12 cellular contexts compared by ENCODE assay signal in the genomic region with DNA sequence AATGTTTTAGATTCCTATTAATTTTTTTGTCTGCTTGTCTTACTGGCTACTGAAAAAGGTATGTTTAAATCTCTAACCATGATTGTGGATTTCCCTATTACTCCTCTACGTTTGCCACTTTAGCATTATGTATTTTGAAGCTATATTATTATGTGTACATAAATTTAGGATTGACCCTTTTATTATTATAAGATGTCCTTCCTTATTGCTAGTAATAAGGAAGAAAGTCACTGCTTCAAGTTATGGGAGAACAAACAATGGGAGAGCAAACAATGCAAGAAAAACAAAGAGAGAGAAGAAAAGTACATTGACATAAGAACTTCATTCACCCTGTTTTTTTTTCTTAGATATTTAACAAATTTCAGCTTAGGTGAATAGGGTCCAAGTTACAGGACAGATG. TPM values are rescaled to one million over a fixed set of nuclear protein-coding genes. Genes with fewer than 3 reads are reported as not detected.
DNase-seq lines count a peak whose midpoint lies in the region; ATAC-seq, FAIRE-seq and TF ChIP-seq lines count a peak whose summit lies in the region.
"Not testable (repeated sequence)": the region's sequence is repeated elsewhere in the genome, so short reads cannot be mapped to it uniquely, and the experiment has no call there.
"Had no signal": no experiment of that assay in that cellular context is flagged by ENCODE, and none has a peak within 500 bp of the region (broad histone marks: within the 10 kb centered on the region; RNA-seq: fewer than 3 reads in every experiment).

No MANE protein-coding gene starts in this region.

- 12 to 39% (median 18%) methylated on average over 1 of the region's 1 CpG for WGBS in small intestine, 3 donors

- not testable (repeated sequence) for H3K4me3 ChIP-seq in mucosa of descending colon; small intestine (ENCODE audit: low read depth in 1 of 2, low read length in 2 of 2)

- H3K27ac ChIP-seq in small intestine (ENCODE audit: low read depth in 1 of 2, low read length in 1 of 2): not testable (repeated sequence)

- intact Hi-C loops in mucosa of descending colon (cut with DNase I, micrococcal nuclease): not testable (repeated sequence)

- H3K4me1 ChIP-seq in mucosa of descending colon (ENCODE audit: low read depth); small intestine (ENCODE audit: control insufficient read depth in 2 of 2, insufficient read depth in 1 of 2, low read depth in 1 of 2, low read length in 1 of 2): not testable (repeated sequence)

- H3K36me3 ChIP-seq in mucosa of descending colon (ENCODE audit: low read depth); small intestine (ENCODE audit: control insufficient read depth in 2 of 2, insufficient read depth in 2 of 2, low read length in 2 of 2): not testable (repeated sequence)

- FAIRE-seq in G401.6 (lab: Jason Lieb, UNC) (peak; percentile 15), colon (lab: Jason Lieb, UNC) (peak; percentile 98), islet of Langerhans (lab: Jason Lieb, UNC) (peak; percentile 55), small intestine (lab: Jason Lieb, UNC) (peak; percentile 88)

- not testable (repeated sequence) for DNase-seq in mucosa of descending colon, small intestine

- ATAC-seq in mucosa of descending colon: peak; percentile 97

- H3K27me3 ChIP-seq in small intestine (ENCODE audit: control insufficient read depth in 2 of 2, insufficient read depth in 2 of 2, low read length in 2 of 2): not testable (repeated sequence)

- TF ChIP-seq CTCF in mucosa of descending colon (IDR thresholded peaks at IDR 0.05): not testable (repeated sequence)

- H3K9me3 ChIP-seq in mucosa of descending colon; small intestine (ENCODE audit: control insufficient read depth, low read depth): not testable (repeated sequence)

RNA-seq across cellular contexts. Expression of a gene that starts 23.2 kb away (rescaled TPM):
- total RNA-seq in mucosa of descending colon: under 1 TPM in 2 of 3 donors, not detected in 1; 0.35 to 0.53 TPM
- 1 to 10 TPM in 1 of 3 donors, not detected in 2; 1.0 TPM for polyA plus RNA-seq in small intestine
- total RNA-seq: A673; CD4-positive, CD25-positive, alpha-beta regulatory T cell; GM12878 had no signal
- polyA plus RNA-seq: AG04450; CD14-positive monocyte; CD4-positive, alpha-beta memory T cell; CD4-positive, CD25-positive, alpha-beta regulatory T cell; CD8-positive, alpha-beta memory T cell; GM12878 had no signal
